ENCODE assay signal across 7 cellular contexts in genomic region chr7:128869138-128869943, GRCh38. TPM values are rescaled to one million over a fixed set of nuclear protein-coding genes. Genes with fewer than 3 reads are reported as not detected.
DNase-seq lines count a peak whose midpoint lies in the region; ATAC-seq and TF ChIP-seq lines count a peak whose summit lies in the region.

No MANE protein-coding gene starts in this region.

- peaks cover 9% of the 10 kb centered on the region for H3K4me1 Mint-ChIP-seq in activated naive CD4-positive, alpha-beta T cell treated with anti-CD3 and anti-CD28 coated beads for 36 hours (ENCODE audit: low read depth)

- CTCF ChIA-PET in activated naive CD4-positive, alpha-beta T cell treated with anti-CD3 and anti-CD28 coated beads for 36 hours (lab: Charles Lee) = interaction anchor here (0.6 to 3.2 kb wide), 4 partner anchors 8 to 267 kb away, joined by 3 to 12 read pairs (median 4); no protein-coding TSS in a partner anchor

- no peak overlapping the region for H3K27ac Mint-ChIP-seq in activated naive CD4-positive, alpha-beta T cell treated with anti-CD3 and anti-CD28 coated beads for 36 hours

- DNase-seq in NCI-H748 treated with DMSO at 0.1 percent for 48 hours (lab: John Stamatoyannopoulos, UW) (peak; percentile 53), Right ventricle myocardium superior (peak; percentile 75), DMS114 treated with DMSO at 0.1 percent for 48 hours (lab: John Stamatoyannopoulos, UW; ENCODE audit: unreplicated experiment) (no peak)
- DNase-seq in activated naive CD4-positive, alpha-beta T cell treated with anti-CD3 and anti-CD28 coated beads for 36 hours = peak; percentile 50

- TF ChIP-seq CTCF in GM12874 (IDR thresholded peaks at IDR 0.05; ENCODE audit: insufficient read depth, low read depth, low read length) (peak; percentile 23; the same call in 1 of the 2 replicates), parathyroid adenoma (IDR thresholded peaks at IDR 0.05) (no peak)

- no peaks in the 10 kb centered on the region for H3K9me3 ChIP-seq in parathyroid adenoma (ENCODE audit: control insufficient read depth, low read length)

- no peaks in the 10 kb centered on the region for H3K27me3 ChIP-seq in parathyroid adenoma (ENCODE audit: control insufficient read depth, insufficient read depth, low read length)

- H3K27ac ChIP-seq in parathyroid adenoma = peak overlapping the region; percentile 22

- peaks cover 6% of the 10 kb centered on the region for H3K4me1 ChIP-seq in parathyroid adenoma

- intact Hi-C loops in activated naive CD4-positive, alpha-beta T cell treated with anti-CD3 and anti-CD28 coated beads for 36 hours (cut with micrococcal nuclease) = no loop called here
- intact Hi-C loops in Right ventricle myocardium superior (cut with DNase I) = no loop called here

- H3K36me3 Mint-ChIP-seq in activated naive CD4-positive, alpha-beta T cell treated with anti-CD3 and anti-CD28 coated beads for 36 hours (ENCODE audit: low read depth) = peaks cover 3% of the 10 kb centered on the region

- peak overlapping the region; percentile 55 for H3K4me3 Mint-ChIP-seq in activated naive CD4-positive, alpha-beta T cell treated with anti-CD3 and anti-CD28 coated beads for 36 hours

- H3K79me2 ChIP-seq in parathyroid adenoma = peaks cover 5% of the 10 kb centered on the region

- peak overlapping the region; percentile 42 for H3K4me3 ChIP-seq in parathyroid adenoma (ENCODE audit: low read depth, low read length)

- no peaks in the 10 kb centered on the region for H3K9me3 Mint-ChIP-seq in activated naive CD4-positive, alpha-beta T cell treated with anti-CD3 and anti-CD28 coated beads for 36 hours

- peak overlapping the region; percentile 80 for H2AFZ ChIP-seq in parathyroid adenoma

- peak; percentile 65 for ATAC-seq in HG02610 (IDR thresholded peaks at IDR 0.05; ENCODE audit: unreplicated experiment)
- peak; percentile 87 for ATAC-seq in Right ventricle myocardium superior (ENCODE audit: poor library complexity)

- peak overlapping the region; percentile 80 for H3K4me2 ChIP-seq in parathyroid adenoma (ENCODE audit: low read length)

- H3K9ac ChIP-seq in parathyroid adenoma = no peak overlapping the region

- H3K27me3 Mint-ChIP-seq in activated naive CD4-positive, alpha-beta T cell treated with anti-CD3 and anti-CD28 coated beads for 36 hours (ENCODE audit: low read depth) = peaks cover 9% of the 10 kb centered on the region

- H3K36me3 ChIP-seq in parathyroid adenoma (ENCODE audit: control insufficient read depth, insufficient read depth, low read length) = no peaks in the 10 kb centered on the region

RNA-seq across cellular contexts. Expression of gene ATP6V1F, which starts 6.7 kb away (rescaled TPM):
- total RNA-seq in activated naive CD4-positive, alpha-beta T cell treated with anti-CD3 and anti-CD28 coated beads for 36 hours = 100 to 1,000 TPM; 129 to 142 TPM
- 119 TPM for total RNA-seq in Right ventricle myocardium superior

RNA-seq across cellular contexts. Expression of gene FLNC, which starts 39.1 kb away (rescaled TPM):
- under 1 TPM; 0.02 to 0.05 TPM for total RNA-seq in activated naive CD4-positive, alpha-beta T cell treated with anti-CD3 and anti-CD28 coated beads for 36 hours
- 601 TPM for total RNA-seq in Right ventricle myocardium superior

RNA-seq across cellular contexts. Expression of gene KCP, which starts 41.2 kb away (rescaled TPM):
- total RNA-seq in activated naive CD4-positive, alpha-beta T cell treated with anti-CD3 and anti-CD28 coated beads for 36 hours = not detected
- total RNA-seq in Right ventricle myocardium superior = 0.11 TPM

Comparison
In these comparisons a context has a peak if more than half of its experiments do, and no peak if none do; other contexts are left out.
1. RNA of gene FLNC, which starts 39.1 kb away (total RNA-seq): 601 TPM in Right ventricle myocardium superior (single experiment); 0.02 to 0.05 TPM in activated naive CD4-positive, alpha-beta T cell treated with anti-CD3 and anti-CD28 coated beads for 36 hours; every median in the first group is over 100 times any median in the second.